Comparison of ENCODE assay signal across 8 cellular contexts in the genomic region with DNA sequence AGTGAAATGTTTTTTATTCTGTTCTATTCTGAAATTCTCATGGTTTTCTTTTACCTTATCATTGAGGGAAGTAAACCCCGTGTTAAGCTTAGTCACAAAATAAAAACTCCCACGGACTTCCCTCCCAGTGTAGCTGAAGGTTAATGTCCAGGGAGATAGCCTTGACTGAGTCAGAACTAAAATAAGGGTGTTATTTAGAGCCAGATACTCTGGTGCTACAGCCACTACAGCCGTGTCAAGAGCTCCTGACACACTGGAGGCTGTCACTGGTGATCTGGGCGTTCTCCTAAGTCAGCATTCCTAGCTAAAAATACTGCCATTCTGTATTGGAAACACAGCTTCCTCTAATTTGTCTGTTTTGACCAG.
DNase-seq lines count a peak whose midpoint lies in the region; ATAC-seq and TF ChIP-seq lines count a peak whose summit lies in the region.

No MANE protein-coding gene starts in this region.

- H3K9ac ChIP-seq in duodenal mucosa (ENCODE audit: low read depth in 1 of 2, low read length in 2 of 2): no peak overlapping the region

- no peak for TF ChIP-seq CTCF in natural killer cell (IDR thresholded peaks at IDR 0.05)

- peak overlapping the region in 1 of 2 donors; percentile 31 for H3K27ac Mint-ChIP-seq in natural killer cell

- H3K4me3 ChIP-seq in duodenal mucosa (ENCODE audit: low read depth in 1 of 2, low read length in 2 of 2): no peak overlapping the region

- peaks cover 57 to 64% of the 10 kb centered on the region in 2 donors for H3K4me1 ChIP-seq in duodenal mucosa (ENCODE audit: control insufficient read depth in 1 of 2, insufficient read depth in 2 of 2, low read length in 2 of 2)

- H3K27me3 ChIP-seq in duodenal mucosa (ENCODE audit: control insufficient read depth in 1 of 2, insufficient read depth in 2 of 2, low read length in 2 of 2): no peaks in the 10 kb centered on the region

- H3K9me3 ChIP-seq in duodenal mucosa (ENCODE audit: control insufficient read depth in 1 of 2, low read length in 2 of 2): no peaks in the 10 kb centered on the region

- intact Hi-C loops in natural killer cell (cut with micrococcal nuclease): loop anchor here (2.0 kb wide), 1 partner anchor 30 kb away; no protein-coding TSS in a partner anchor

- ATAC-seq in GM18511 (IDR thresholded peaks at IDR 0.05; ENCODE audit: unreplicated experiment) (peak; percentile 57), natural killer cell (peak in 2 of 3 donors; percentile 25 to 58), GM19035 (IDR thresholded peaks at IDR 0.05; ENCODE audit: unreplicated experiment) (no peak), HG03108 (IDR thresholded peaks at IDR 0.05; ENCODE audit: unreplicated experiment) (no peak)

- H3K9me3 Mint-ChIP-seq in natural killer cell: no peaks in the 10 kb centered on the region

- peaks cover 14 to 24% of the 10 kb centered on the region in 2 donors for H3K4me1 Mint-ChIP-seq in natural killer cell

- DNase-seq in LHCN-M2 (ENCODE audit: low read depth) (peak; percentile 88), natural killer cell (no peak)
- DNase-seq in stimulated activated naive CD4-positive, alpha-beta T cell treated with Interleukin-2 at 50 U/mL for 16 hours (lab: John Stamatoyannopoulos, UW): no peak
- no peak for DNase-seq in activated T-cell treated with anti-CD3 and anti-CD28 coated beads, Interleukin-2, amount 50 U/mL, for 48 hours

- H3K4me3 Mint-ChIP-seq in natural killer cell: no peak overlapping the region

- H3K36me3 ChIP-seq in duodenal mucosa (ENCODE audit: control insufficient read depth in 1 of 2, insufficient read depth in 2 of 2, low read length in 2 of 2): no peaks in the 10 kb centered on the region

- H3K36me3 Mint-ChIP-seq in natural killer cell: no peaks in the 10 kb centered on the region

- peak overlapping the region; percentile 5 for H3K27ac ChIP-seq in duodenal mucosa (ENCODE audit: low read depth, low read length)

- H3K27me3 Mint-ChIP-seq in natural killer cell (ENCODE audit: low read depth in 2 of 2): no peaks in the 10 kb centered on the region

Comparison
In these comparisons a context has a peak if more than half of its experiments do, and no peak if none do; other contexts are left out.
1. ATAC-seq: peak in GM18511 (single experiment) and natural killer cell (2 of 3); none in GM19035 (single experiment) and HG03108 (single experiment).